Comparison of ENCODE assay signal across 12 cellular contexts in genomic region chr19:2550431-2551171, GRCh38.
A peak's percentile ranks its signal among the peaks of the same experiment; 100 is the strongest.
DNase-seq lines count a peak whose midpoint lies in the region; ATAC-seq, FAIRE-seq and TF ChIP-seq lines count a peak whose summit lies in the region.
"Had no signal": no experiment of that assay in that cellular context is flagged by ENCODE, and none has a peak within 500 bp of the region (broad histone marks: within the 10 kb centered on the region; RNA-seq: fewer than 3 reads in every experiment).

No MANE protein-coding gene starts in this region.

- TF ChIP-seq CTCF in HepG2 (CRISPR knock-in tag; IDR thresholded peaks at IDR 0.05) (no peak), uterus (IDR thresholded peaks at IDR 0.05) (no peak)

- DNase-seq in Right ventricle myocardium inferior (ENCODE audit: missing footprints) (peak; percentile 68), cardiac septum (ENCODE audit: low spot score) (no peak), adipocyte (ENCODE audit: low read depth) (no peak), HepG2 (ENCODE audit: low spot score) (no peak), uterus (no peak), RPMI8226 (no peak)
- DNase-seq in activated CD4-positive, alpha-beta T cell treated with anti-CD3 and anti-CD28 coated beads for 4 hours = no peak
- DNase-seq: activated CD4-positive, alpha-beta T cell treated with anti-CD3 and anti-CD28 coated beads for 1 hour; NCI-H1930; stimulated activated CD4-positive, alpha-beta T cell treated with anti-CD3 and anti-CD28 coated beads, Interleukin-4, amount 100 ng/mL, for 1 hour had no signal

- WGBS in HepG2 (ENCODE audit: low lambda C conversion rate) = 82% methylated on average over 14 of the region's 21 CpGs

- no peaks in the 10 kb centered on the region for H4K20me1 ChIP-seq in HepG2 (ENCODE audit: insufficient read depth, low read length)

- H3K4me1 ChIP-seq in adipocyte (ENCODE audit: control insufficient read depth, insufficient read depth, low read length) (peaks cover 19% of the 10 kb centered on the region), HepG2 (ENCODE audit: insufficient read depth, low read length) (peaks cover 57% of the 10 kb centered on the region), uterus (no peaks in the 10 kb centered on the region)

- H2AFZ ChIP-seq in HepG2 (ENCODE audit: low read length) = no peak overlapping the region

- H3K36me3 ChIP-seq in adipocyte (ENCODE audit: control insufficient read depth, insufficient read depth, low read length, severe bottlenecking) = no peaks in the 10 kb centered on the region
- H3K36me3 ChIP-seq in HepG2 (replicated peaks in 1 of 2; ENCODE audit: control insufficient read depth in 1 of 2, insufficient read depth in 2 of 2, low read length in 2 of 2) = no peaks in the 10 kb centered on the region
- H3K36me3 ChIP-seq in uterus = no peaks in the 10 kb centered on the region

- TF ChIP-seq EP300 in HepG2 (IDR thresholded peaks at IDR 0.05; ENCODE audit: low read depth in 2 of 2, low read length in 2 of 2) (no peak), HepG2 (CRISPR knock-in tag; IDR thresholded peaks at IDR 0.05; ENCODE audit: borderline replicate concordance) (no peak)

- no peak overlapping the region for H3K4me3 ChIP-seq in adipocyte (ENCODE audit: low read length)
- no peak overlapping the region for H3K4me3 ChIP-seq in HepG2 (replicated peaks in 1 of 3; ENCODE audit: insufficient read depth in 1 of 3, low read depth in 2 of 3, low read length in 3 of 3)
- H3K4me3 ChIP-seq in uterus = no peak overlapping the region
- H3K4me3 ChIP-seq: lung had no signal

- ATAC-seq in Right ventricle myocardium inferior (no peak), HepG2 (no peak), GM19395 (IDR thresholded peaks at IDR 0.05; ENCODE audit: unreplicated experiment) (no peak)

- H3K4me2 ChIP-seq in HepG2 (ENCODE audit: low read depth, low read length) = no peak overlapping the region

- H3K27me3 ChIP-seq in adipocyte (replicated peaks; ENCODE audit: control insufficient read depth, insufficient read depth, low read length) = no peaks in the 10 kb centered on the region
- H3K27me3 ChIP-seq in HepG2 (ENCODE audit: control insufficient read depth in 1 of 2, insufficient read depth in 2 of 2, low read length in 2 of 2) = no peaks in the 10 kb centered on the region
- no peaks in the 10 kb centered on the region for H3K27me3 ChIP-seq in uterus

- no TSS peak for BruUV-seq in HepG2 (replicated peaks; lab: Mats Ljungman, UMichigan)

- in situ Hi-C loops in HepG2 (cut with HindIII; ENCODE audit: extremely low pct_ligation_motif_present, low pct_unique_long_range_greater_than_20kb) = no loop called here

- TF ChIP-seq POLR2A in HepG2 (IDR thresholded peaks at IDR 0.05; ENCODE audit: insufficient read depth in 1 of 2, low read depth in 2 of 2, low read length in 2 of 2) (no peak), uterus (IDR thresholded peaks at IDR 0.05) (no peak)

- FAIRE-seq in HepG2 (lab: Jason Lieb, UNC) = no peak

- POLR2A ChIA-PET in HepG2 (lab: Yijun Ruan, JAX) = interaction anchor here (0.7 to 1.0 kb wide), 2 partner anchors 26 to 88 kb away, joined by 3 read pairs; no protein-coding TSS in a partner anchor

- no peaks in the 10 kb centered on the region for H3K79me2 ChIP-seq in HepG2 (ENCODE audit: insufficient read depth, low read length)

- H3K27ac ChIP-seq in HepG2 (ENCODE audit: extremely low read length, insufficient read depth, low read length) = no peak overlapping the region
- H3K27ac ChIP-seq in uterus = peak overlapping the region; percentile 47 to 58

- CTCF ChIA-PET in HepG2 (lab: Yijun Ruan, JAX; ENCODE audit: low intra/inter-chr PET ratio, low total read pairs) = no interaction called here

- intact Hi-C loops in Right ventricle myocardium inferior (cut with DNase I) = no loop called here
- intact Hi-C loops in cardiac septum (cut with DNase I) = no loop called here
- intact Hi-C loops in HepG2 (cut with micrococcal nuclease; ENCODE audit: unreplicated experiment) = no loop called here
- intact Hi-C loops in uterus (cut with DNase I; ENCODE audit: low total_unique reads) = no loop called here

- H3K9me3 ChIP-seq in adipocyte (ENCODE audit: control insufficient read depth, low read length) (no peaks in the 10 kb centered on the region), HepG2 (ENCODE audit: low read length) (no peaks in the 10 kb centered on the region), uterus (no peaks in the 10 kb centered on the region)

- TF ChIP-seq RAD21 in HepG2 (CRISPR knock-in tag; IDR thresholded peaks at IDR 0.05) = no peak

- H3K9ac ChIP-seq in adipocyte (ENCODE audit: low read length) (peak overlapping the region; percentile 68), HepG2 (ENCODE audit: insufficient read depth, low read depth, low read length) (no peak overlapping the region)

TF ChIP-seq in HepG2, 621 proteins besides CTCF, POLR2A, EP300 and RAD21:
- TF ChIP-seq REL (CRISPR knock-in tag; conservative IDR thresholded peaks at IDR 0.05) (no peak), ZNF629 (CRISPR knock-in tag; conservative IDR thresholded peaks at IDR 0.05) (peak; percentile 88), KLF11 (CRISPR knock-in tag; IDR thresholded peaks at IDR 0.05) (no peak), GABPB1 (CRISPR knock-in tag; IDR thresholded peaks at IDR 0.05) (peak; percentile 21; the same call in 1 of the 2 replicates), RARA (CRISPR knock-in tag; IDR thresholded peaks at IDR 0.05) (0 out of 2 replicates have a peak, but pooled peaks have one; percentile 17), HNRNPL (IDR thresholded peaks at IDR 0.05; ENCODE audit: low read depth, low read length) (peak; percentile 75), ZMYM3 (CRISPR knock-in tag; IDR thresholded peaks at IDR 0.05) (peak; percentile 33; the same call in 1 of the 2 replicates)
- TF ChIP-seq, protein P1, sequence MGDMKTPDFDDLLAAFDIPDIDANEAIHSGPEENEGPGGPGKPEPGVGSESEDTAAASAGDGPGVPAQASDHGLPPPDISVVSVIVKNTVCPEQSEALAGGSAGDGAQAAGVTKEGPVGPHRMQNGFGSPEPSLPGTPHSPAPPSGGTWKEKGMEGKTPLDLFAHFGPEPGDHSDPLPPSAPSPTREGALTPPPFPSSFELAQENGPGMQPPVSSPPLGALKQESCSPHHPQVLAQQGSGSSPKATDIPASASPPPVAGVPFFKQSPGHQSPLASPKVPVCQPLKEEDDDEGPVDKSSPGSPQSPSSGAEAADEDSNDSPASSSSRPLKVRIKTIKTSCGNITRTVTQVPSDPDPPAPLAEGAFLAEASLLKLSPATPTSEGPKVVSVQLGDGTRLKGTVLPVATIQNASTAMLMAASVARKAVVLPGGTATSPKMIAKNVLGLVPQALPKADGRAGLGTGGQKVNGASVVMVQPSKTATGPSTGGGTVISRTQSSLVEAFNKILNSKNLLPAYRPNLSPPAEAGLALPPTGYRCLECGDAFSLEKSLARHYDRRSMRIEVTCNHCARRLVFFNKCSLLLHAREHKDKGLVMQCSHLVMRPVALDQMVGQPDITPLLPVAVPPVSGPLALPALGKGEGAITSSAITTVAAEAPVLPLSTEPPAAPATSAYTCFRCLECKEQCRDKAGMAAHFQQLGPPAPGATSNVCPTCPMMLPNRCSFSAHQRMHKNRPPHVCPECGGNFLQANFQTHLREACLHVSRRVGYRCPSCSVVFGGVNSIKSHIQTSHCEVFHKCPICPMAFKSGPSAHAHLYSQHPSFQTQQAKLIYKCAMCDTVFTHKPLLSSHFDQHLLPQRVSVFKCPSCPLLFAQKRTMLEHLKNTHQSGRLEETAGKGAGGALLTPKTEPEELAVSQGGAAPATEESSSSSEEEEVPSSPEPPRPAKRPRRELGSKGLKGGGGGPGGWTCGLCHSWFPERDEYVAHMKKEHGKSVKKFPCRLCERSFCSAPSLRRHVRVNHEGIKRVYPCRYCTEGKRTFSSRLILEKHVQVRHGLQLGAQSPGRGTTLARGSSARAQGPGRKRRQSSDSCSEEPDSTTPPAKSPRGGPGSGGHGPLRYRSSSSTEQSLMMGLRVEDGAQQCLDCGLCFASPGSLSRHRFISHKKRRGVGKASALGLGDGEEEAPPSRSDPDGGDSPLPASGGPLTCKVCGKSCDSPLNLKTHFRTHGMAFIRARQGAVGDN (CRISPR knock-in tag; IDR thresholded peaks at IDR 0.05) = peak; percentile 43; the same call in 1 of the 2 replicates
